In the genomic region with DNA sequence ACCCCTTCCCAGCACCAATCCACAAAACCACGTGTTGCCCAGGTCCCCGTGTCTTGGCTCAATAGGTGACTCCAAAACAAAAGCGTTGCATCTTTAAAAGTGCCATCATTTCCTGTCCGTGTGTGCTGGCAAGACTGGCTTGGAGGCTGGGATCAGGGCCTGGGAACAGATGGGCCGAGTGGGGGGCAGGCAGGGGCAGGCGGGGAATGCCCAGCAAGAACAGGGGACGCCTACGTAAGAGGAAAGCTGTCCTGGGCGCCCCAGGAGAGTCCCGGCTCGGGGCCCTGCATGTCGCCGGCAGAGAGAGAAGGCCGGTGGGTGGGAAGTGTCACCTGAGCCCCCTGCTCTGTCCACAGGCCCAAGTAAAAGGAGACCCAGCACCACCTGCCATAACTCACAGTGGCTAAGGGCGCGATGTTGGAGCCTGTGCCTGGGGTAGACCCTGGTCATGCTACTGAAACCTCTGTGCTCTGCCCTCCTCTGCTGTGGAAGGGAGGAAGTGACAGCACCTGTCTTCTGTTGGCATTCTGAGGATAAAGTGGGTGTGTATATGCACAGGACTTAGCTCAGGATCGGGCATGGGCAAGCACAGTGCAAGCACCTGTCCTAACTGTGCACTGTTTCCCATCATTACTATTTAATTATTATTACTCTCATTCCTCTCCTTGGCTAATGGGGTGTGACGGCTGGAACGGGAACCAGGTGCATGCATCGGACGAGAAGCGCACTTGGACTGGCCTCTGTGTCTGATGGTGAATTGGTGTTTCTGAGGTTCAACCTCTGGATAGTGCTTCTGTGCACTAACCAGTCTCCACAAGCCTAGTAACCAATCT, we compare ENCODE assay signal across 3 cellular contexts.
A peak's percentile ranks its signal among the peaks of the same experiment; 100 is the strongest.
TF ChIP-seq lines count a peak whose summit lies in the region.

No MANE protein-coding gene starts in this region.

TF ChIP-seq in SK-N-SH, 30 proteins besides CTCF, POLR2A, EP300 and RAD21 (continued from another document):
- TF ChIP-seq, protein P1, sequence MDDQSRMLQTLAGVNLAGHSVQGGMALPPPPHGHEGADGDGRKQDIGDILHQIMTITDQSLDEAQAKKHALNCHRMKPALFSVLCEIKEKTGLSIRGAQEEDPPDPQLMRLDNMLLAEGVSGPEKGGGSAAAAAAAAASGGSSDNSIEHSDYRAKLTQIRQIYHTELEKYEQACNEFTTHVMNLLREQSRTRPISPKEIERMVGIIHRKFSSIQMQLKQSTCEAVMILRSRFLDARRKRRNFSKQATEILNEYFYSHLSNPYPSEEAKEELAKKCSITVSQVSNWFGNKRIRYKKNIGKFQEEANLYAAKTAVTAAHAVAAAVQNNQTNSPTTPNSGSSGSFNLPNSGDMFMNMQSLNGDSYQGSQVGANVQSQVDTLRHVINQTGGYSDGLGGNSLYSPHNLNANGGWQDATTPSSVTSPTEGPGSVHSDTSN (IDR thresholded peaks at IDR 0.05) = no peak
- TF ChIP-seq YY1 (IDR thresholded peaks at IDR 0.05; ENCODE audit: low read depth) = no peak
- TF ChIP-seq NRF1 (IDR thresholded peaks at IDR 0.05; ENCODE audit: low read depth, low read length) = no peak
- TF ChIP-seq FOXM1 (IDR thresholded peaks at IDR 0.05; ENCODE audit: low read depth) = no peak
- TF ChIP-seq RCOR1 (IDR thresholded peaks at IDR 0.05; ENCODE audit: low read length) = no peak
- TF ChIP-seq TAF1 (IDR thresholded peaks at IDR 0.05; ENCODE audit: borderline replicate concordance, low read depth, low read length) = no peak
- TF ChIP-seq RFX5 (IDR thresholded peaks at IDR 0.05; ENCODE audit: low read length) = no peak

TF ChIP-seq in SK-N-SH treated with all-trans-retinoic acid at 6 μM for 48 hours, 23 proteins besides CTCF, POLR2A, EP300 and RAD21 (continued from another document):
- TF ChIP-seq GLIS3 (CRISPR knock-in tag; IDR thresholded peaks at IDR 0.05) (no peak), ZNF70 (CRISPR knock-in tag; IDR thresholded peaks at IDR 0.05) (no peak), TOX (CRISPR knock-in tag; IDR thresholded peaks at IDR 0.05; ENCODE audit: borderline replicate concordance) (no peak), ARNTL (CRISPR knock-in tag; IDR thresholded peaks at IDR 0.05; ENCODE audit: borderline replicate concordance, low read depth) (no peak), ZNF8 (CRISPR knock-in tag; IDR thresholded peaks at IDR 0.05) (no peak), TCF4 (CRISPR knock-in tag; IDR thresholded peaks at IDR 0.05; ENCODE audit: borderline replicate concordance) (no peak), ZFP3 (CRISPR knock-in tag; IDR thresholded peaks at IDR 0.05) (no peak), ISL1 (CRISPR knock-in tag; IDR thresholded peaks at IDR 0.05) (no peak), OSR1 (CRISPR knock-in tag; IDR thresholded peaks at IDR 0.05) (no peak), ZNF565 (CRISPR knock-in tag; conservative IDR thresholded peaks at IDR 0.05; ENCODE audit: low read depth) (no peak), RARB (CRISPR knock-in tag; IDR thresholded peaks at IDR 0.05) (no peak)
- TF ChIP-seq, protein P2, sequence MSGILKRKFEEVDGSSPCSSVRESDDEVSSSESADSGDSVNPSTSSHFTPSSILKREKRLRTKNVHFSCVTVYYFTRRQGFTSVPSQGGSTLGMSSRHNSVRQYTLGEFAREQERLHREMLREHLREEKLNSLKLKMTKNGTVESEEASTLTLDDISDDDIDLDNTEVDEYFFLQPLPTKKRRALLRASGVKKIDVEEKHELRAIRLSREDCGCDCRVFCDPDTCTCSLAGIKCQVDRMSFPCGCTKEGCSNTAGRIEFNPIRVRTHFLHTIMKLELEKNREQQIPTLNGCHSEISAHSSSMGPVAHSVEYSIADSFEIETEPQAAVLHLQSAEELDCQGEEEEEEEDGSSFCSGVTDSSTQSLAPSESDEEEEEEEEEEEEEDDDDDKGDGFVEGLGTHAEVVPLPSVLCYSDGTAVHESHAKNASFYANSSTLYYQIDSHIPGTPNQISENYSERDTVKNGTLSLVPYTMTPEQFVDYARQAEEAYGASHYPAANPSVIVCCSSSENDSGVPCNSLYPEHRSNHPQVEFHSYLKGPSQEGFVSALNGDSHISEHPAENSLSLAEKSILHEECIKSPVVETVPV (CRISPR knock-in tag; IDR thresholded peaks at IDR 0.05) = no peak
- TF ChIP-seq, protein P3, sequence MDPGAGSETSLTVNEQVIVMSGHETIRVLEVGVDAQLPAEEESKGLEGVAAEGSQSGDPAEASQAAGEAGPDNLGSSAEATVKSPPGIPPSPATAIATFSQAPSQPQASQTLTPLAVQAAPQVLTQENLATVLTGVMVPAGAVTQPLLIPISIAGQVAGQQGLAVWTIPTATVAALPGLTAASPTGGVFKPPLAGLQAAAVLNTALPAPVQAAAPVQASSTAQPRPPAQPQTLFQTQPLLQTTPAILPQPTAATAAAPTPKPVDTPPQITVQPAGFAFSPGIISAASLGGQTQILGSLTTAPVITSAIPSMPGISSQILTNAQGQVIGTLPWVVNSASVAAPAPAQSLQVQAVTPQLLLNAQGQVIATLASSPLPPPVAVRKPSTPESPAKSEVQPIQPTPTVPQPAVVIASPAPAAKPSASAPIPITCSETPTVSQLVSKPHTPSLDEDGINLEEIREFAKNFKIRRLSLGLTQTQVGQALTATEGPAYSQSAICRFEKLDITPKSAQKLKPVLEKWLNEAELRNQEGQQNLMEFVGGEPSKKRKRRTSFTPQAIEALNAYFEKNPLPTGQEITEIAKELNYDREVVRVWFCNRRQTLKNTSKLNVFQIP (CRISPR knock-in tag; IDR thresholded peaks at IDR 0.05; ENCODE audit: borderline replicate concordance, low read depth) = no peak

TF ChIP-seq in K562, 482 proteins besides CTCF, POLR2A, EP300 and RAD21:
- TF ChIP-seq SPI1 (IDR thresholded peaks at IDR 0.05; ENCODE audit: borderline replicate concordance, low read depth, low read length) (0 out of 2 replicates have a peak, but pooled peaks have one; percentile 11), FOXM1 (IDR thresholded peaks at IDR 0.05; ENCODE audit: low read depth) (no peak), FOXM1 (CRISPR knock-in tag; IDR thresholded peaks at IDR 0.05; ENCODE audit: low read depth) (no peak), NCOA1 (IDR thresholded peaks at IDR 0.05; ENCODE audit: low read depth) (no peak), ZBTB7A (IDR thresholded peaks at IDR 0.05; ENCODE audit: borderline replicate concordance, control insufficient read depth, low read depth, low read length) (no peak), ZNF324 (CRISPR knock-in tag; IDR thresholded peaks at IDR 0.05) (no peak)
